Comparison of ENCODE assay signal across 1 cellular context in the genomic region with DNA sequence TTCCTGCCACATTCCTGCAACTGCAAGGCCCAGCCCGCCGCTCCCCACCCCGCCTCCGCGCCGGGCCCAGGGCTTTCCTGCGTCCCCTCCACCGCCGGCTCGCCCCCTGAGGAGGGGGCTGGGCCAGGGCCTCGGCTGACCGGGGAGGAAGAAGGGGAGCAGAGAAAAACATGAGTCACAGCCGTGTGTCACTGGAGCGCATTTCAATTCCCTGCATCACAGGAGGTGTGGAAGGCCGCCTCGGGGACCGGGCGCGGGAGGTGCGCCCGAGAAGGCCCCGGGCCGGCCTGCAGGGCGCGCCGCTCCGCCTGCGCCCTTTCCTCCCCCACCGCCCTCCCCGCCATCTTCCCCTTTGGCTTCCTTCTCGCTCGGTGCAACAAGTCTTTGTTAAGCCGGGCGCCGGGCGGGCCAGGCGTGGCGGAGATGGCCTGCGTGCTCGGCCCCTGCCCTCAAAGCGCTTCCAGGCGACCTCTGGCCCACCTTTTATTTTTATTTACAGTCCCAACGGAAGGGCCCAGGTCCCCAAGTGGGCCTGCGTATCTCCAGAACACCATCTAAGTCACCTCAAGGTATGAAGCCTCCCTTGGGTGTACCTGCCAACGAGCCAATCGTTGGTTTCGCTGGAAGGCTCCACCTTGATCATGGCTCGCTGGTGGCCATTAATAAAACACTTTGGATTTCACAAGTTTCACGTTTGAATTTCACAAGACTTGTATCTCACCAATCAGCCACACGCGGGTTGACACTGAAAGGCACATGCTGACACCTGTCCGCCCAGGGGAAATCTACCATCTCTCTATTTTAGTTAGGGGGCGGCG.
A peak's percentile ranks its signal among the peaks of the same experiment; 100 is the strongest.
TF ChIP-seq lines count a peak whose summit lies in the region.

No MANE protein-coding gene starts in this region.

TF ChIP-seq in K562, 482 proteins besides CTCF, POLR2A, EP300 and RAD21 (continued from another document and continues in another):
- no peak for TF ChIP-seq MBD2 (IDR thresholded peaks at IDR 0.05; ENCODE audit: borderline replicate concordance, low read depth)
- TF ChIP-seq GATAD2B (IDR thresholded peaks at IDR 0.05; ENCODE audit: borderline replicate concordance) = no peak
- TF ChIP-seq SP2 (IDR thresholded peaks at IDR 0.05; ENCODE audit: extremely low read depth, low read depth, low read length, poor library complexity, severe bottlenecking) = no peak
- TF ChIP-seq MXI1 (IDR thresholded peaks at IDR 0.05; ENCODE audit: low read depth, low read length) = peak; percentile 10
- TF ChIP-seq NEUROD1 (IDR thresholded peaks at IDR 0.05; ENCODE audit: borderline replicate concordance, low read depth, low read length, partially characterized antibody) = peak; percentile 63
- TF ChIP-seq ZNF75A (CRISPR knock-in tag; IDR thresholded peaks at IDR 0.05) = no peak
- TF ChIP-seq, protein P1, sequence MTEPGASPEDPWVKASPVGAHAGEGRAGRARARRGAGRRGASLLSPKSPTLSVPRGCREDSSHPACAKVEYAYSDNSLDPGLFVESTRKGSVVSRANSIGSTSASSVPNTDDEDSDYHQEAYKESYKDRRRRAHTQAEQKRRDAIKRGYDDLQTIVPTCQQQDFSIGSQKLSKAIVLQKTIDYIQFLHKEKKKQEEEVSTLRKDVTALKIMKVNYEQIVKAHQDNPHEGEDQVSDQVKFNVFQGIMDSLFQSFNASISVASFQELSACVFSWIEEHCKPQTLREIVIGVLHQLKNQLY (CRISPR knock-in tag; conservative IDR thresholded peaks at IDR 0.05) = no peak; a peak in 1 of 4 replicates
- TF ChIP-seq HINFP (tag; conservative IDR thresholded peaks at IDR 0.05; ENCODE audit: low read depth) = no peak
- TF ChIP-seq, protein P2, sequence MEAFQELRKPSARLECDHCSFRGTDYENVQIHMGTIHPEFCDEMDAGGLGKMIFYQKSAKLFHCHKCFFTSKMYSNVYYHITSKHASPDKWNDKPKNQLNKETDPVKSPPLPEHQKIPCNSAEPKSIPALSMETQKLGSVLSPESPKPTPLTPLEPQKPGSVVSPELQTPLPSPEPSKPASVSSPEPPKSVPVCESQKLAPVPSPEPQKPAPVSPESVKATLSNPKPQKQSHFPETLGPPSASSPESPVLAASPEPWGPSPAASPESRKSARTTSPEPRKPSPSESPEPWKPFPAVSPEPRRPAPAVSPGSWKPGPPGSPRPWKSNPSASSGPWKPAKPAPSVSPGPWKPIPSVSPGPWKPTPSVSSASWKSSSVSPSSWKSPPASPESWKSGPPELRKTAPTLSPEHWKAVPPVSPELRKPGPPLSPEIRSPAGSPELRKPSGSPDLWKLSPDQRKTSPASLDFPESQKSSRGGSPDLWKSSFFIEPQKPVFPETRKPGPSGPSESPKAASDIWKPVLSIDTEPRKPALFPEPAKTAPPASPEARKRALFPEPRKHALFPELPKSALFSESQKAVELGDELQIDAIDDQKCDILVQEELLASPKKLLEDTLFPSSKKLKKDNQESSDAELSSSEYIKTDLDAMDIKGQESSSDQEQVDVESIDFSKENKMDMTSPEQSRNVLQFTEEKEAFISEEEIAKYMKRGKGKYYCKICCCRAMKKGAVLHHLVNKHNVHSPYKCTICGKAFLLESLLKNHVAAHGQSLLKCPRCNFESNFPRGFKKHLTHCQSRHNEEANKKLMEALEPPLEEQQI (IDR thresholded peaks at IDR 0.05) = no peak
- no peak for TF ChIP-seq ILK (tag; IDR thresholded peaks at IDR 0.05; ENCODE audit: borderline replicate concordance, low read depth)
- 0 out of 2 replicates have a peak, but pooled peaks have one; percentile 76 for TF ChIP-seq ZNF197 (CRISPR knock-in tag; IDR thresholded peaks at IDR 0.05; ENCODE audit: low read depth)
- TF ChIP-seq HMG20A (CRISPR knock-in tag; conservative IDR thresholded peaks at IDR 0.05) = no peak
- no peak for TF ChIP-seq MED1 (CRISPR knock-in tag; IDR thresholded peaks at IDR 0.05; ENCODE audit: borderline replicate concordance)
- TF ChIP-seq SMAD4 (CRISPR knock-in tag; conservative IDR thresholded peaks at IDR 0.05) = no peak; the same call in none of the 2 replicates
- peak; percentile 85; the same call in 1 of the 2 replicates for TF ChIP-seq ZNF77 (CRISPR knock-in tag; IDR thresholded peaks at IDR 0.05)
- TF ChIP-seq TAF1 (IDR thresholded peaks at IDR 0.05; ENCODE audit: control insufficient read depth, extremely low read depth, insufficient read depth, low read length, severe bottlenecking) = peak; percentile 31
- TF ChIP-seq SRSF3 (IDR thresholded peaks at IDR 0.05; ENCODE audit: insufficient read depth, low read length) = no peak
- TF ChIP-seq XRCC5 (IDR thresholded peaks at IDR 0.05; ENCODE audit: low read depth, low read length) = no peak; the same call in 1 of the 2 replicates
- TF ChIP-seq ZBTB1 (CRISPR knock-in tag; IDR thresholded peaks at IDR 0.05; ENCODE audit: borderline replicate concordance, low read depth) = no peak
- TF ChIP-seq RBM22 (IDR thresholded peaks at IDR 0.05; ENCODE audit: low read depth, low read length, poor library complexity, severe bottlenecking) = peak; percentile 97
- TF ChIP-seq CREB5 (CRISPR knock-in tag; IDR thresholded peaks at IDR 0.05) = no peak
- TF ChIP-seq NCOA1 (IDR thresholded peaks at IDR 0.05; ENCODE audit: low read depth) = no peak
- peak; percentile 12; the same call in 1 of the 2 replicates for TF ChIP-seq PHB (CRISPR knock-in tag; IDR thresholded peaks at IDR 0.05)
- TF ChIP-seq TARDBP (IDR thresholded peaks at IDR 0.05) = peak; percentile 48
- TF ChIP-seq TFAM (CRISPR knock-in tag; conservative IDR thresholded peaks at IDR 0.05) = no peak
- TF ChIP-seq HDAC2 (IDR thresholded peaks at IDR 0.05) = 0 out of 2 replicates have a peak, but pooled peaks have one; percentile 8
- TF ChIP-seq RAD51 (IDR thresholded peaks at IDR 0.05; ENCODE audit: borderline replicate concordance, low read depth) = 0 out of 2 replicates have a peak, but pooled peaks have one; percentile 3
- peak; percentile 9 for TF ChIP-seq RBM39 (optimal IDR thresholded peaks at IDR 0.05; ENCODE audit: low read depth, low read length)
- 0 out of 2 replicates have a peak, but pooled peaks have one; percentile 18 for TF ChIP-seq ZNF311 (CRISPR knock-in tag; IDR thresholded peaks at IDR 0.05)
- no peak for TF ChIP-seq ZNF239 (CRISPR knock-in tag; IDR thresholded peaks at IDR 0.05)
- TF ChIP-seq ZNF639 (CRISPR knock-in tag; conservative IDR thresholded peaks at IDR 0.05 in 1 of 2, IDR thresholded peaks at IDR 0.05 in 1 of 2) = peak in 1 of 2 experiments; percentile 71; a peak in 1 of 4 replicates
- no peak; the same call in 1 of the 2 replicates for TF ChIP-seq ARID3A (IDR thresholded peaks at IDR 0.05; ENCODE audit: borderline replicate concordance, low read depth, low read length)
- peak; percentile 8; the same call in 1 of the 2 replicates for TF ChIP-seq CEBPG (CRISPR knock-in tag; IDR thresholded peaks at IDR 0.05)
- peak in 1 of 2 experiments; percentile 30; a peak in 1 of 4 replicates for TF ChIP-seq CEBPG (tag; conservative IDR thresholded peaks at IDR 0.05 in 1 of 2, IDR thresholded peaks at IDR 0.05 in 1 of 2)
- TF ChIP-seq, protein P3, sequence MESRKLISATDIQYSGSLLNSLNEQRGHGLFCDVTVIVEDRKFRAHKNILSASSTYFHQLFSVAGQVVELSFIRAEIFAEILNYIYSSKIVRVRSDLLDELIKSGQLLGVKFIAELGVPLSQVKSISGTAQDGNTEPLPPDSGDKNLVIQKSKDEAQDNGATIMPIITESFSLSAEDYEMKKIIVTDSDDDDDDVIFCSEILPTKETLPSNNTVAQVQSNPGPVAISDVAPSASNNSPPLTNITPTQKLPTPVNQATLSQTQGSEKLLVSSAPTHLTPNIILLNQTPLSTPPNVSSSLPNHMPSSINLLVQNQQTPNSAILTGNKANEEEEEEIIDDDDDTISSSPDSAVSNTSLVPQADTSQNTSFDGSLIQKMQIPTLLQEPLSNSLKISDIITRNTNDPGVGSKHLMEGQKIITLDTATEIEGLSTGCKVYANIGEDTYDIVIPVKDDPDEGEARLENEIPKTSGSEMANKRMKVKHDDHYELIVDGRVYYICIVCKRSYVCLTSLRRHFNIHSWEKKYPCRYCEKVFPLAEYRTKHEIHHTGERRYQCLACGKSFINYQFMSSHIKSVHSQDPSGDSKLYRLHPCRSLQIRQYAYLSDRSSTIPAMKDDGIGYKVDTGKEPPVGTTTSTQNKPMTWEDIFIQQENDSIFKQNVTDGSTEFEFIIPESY (CRISPR knock-in tag; IDR thresholded peaks at IDR 0.05) = peak; percentile 100
- TF ChIP-seq, protein P4, sequence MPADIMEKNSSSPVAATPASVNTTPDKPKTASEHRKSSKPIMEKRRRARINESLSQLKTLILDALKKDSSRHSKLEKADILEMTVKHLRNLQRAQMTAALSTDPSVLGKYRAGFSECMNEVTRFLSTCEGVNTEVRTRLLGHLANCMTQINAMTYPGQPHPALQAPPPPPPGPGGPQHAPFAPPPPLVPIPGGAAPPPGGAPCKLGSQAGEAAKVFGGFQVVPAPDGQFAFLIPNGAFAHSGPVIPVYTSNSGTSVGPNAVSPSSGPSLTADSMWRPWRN (IDR thresholded peaks at IDR 0.05; ENCODE audit: low read depth) = no peak
- no peak for TF ChIP-seq XRCC4 (IDR thresholded peaks at IDR 0.05; ENCODE audit: extremely low read depth, insufficient read depth, insufficient read length)
- peak; percentile 45; the same call in 1 of the 2 replicates for TF ChIP-seq ZC3H4 (CRISPR knock-in tag; IDR thresholded peaks at IDR 0.05; ENCODE audit: borderline replicate concordance)
- no peak for TF ChIP-seq TSC22D4 (tag; IDR thresholded peaks at IDR 0.05)
- TF ChIP-seq DPF2 (IDR thresholded peaks at IDR 0.05) = no peak; the same call in 1 of the 2 replicates
- TF ChIP-seq HNRNPH1 (optimal IDR thresholded peaks at IDR 0.05; ENCODE audit: low read depth, low read length) = peak; percentile 73
- TF ChIP-seq ZNF431 (CRISPR knock-in tag; IDR thresholded peaks at IDR 0.05) = no peak
- TF ChIP-seq, protein P5, sequence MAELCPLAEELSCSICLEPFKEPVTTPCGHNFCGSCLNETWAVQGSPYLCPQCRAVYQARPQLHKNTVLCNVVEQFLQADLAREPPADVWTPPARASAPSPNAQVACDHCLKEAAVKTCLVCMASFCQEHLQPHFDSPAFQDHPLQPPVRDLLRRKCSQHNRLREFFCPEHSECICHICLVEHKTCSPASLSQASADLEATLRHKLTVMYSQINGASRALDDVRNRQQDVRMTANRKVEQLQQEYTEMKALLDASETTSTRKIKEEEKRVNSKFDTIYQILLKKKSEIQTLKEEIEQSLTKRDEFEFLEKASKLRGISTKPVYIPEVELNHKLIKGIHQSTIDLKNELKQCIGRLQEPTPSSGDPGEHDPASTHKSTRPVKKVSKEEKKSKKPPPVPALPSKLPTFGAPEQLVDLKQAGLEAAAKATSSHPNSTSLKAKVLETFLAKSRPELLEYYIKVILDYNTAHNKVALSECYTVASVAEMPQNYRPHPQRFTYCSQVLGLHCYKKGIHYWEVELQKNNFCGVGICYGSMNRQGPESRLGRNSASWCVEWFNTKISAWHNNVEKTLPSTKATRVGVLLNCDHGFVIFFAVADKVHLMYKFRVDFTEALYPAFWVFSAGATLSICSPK (IDR thresholded peaks at IDR 0.05; ENCODE audit: borderline replicate concordance) = no peak
- TF ChIP-seq YY1 (IDR thresholded peaks at IDR 0.05; ENCODE audit: borderline replicate concordance in 1 of 3, control insufficient read depth in 1 of 3, extremely low read depth in 1 of 3, insufficient read depth in 3 of 3, insufficient read length in 1 of 3, insufficient replicate concordance in 2 of 3, low read depth in 1 of 3, low read length in 2 of 3) = peak; percentile 45 to 90 (median 84)
- no peak for TF ChIP-seq ZNF785 (CRISPR knock-in tag; IDR thresholded peaks at IDR 0.05)
- peak; percentile 70 for TF ChIP-seq ZNF584 (CRISPR knock-in tag; IDR thresholded peaks at IDR 0.05; ENCODE audit: low read depth)
